30 cellular contexts compared by ENCODE assay signal in genomic region chr2:52794611-52795010, GRCh38.
"Had no signal": no experiment of that assay in that cellular context is flagged by ENCODE, and none has a peak within 500 bp of the region (broad histone marks: within the 10 kb centered on the region; RNA-seq: fewer than 3 reads in every experiment).

No MANE protein-coding gene starts in this region.

- DNase-seq: activated CD4-positive, alpha-beta memory T cell treated with anti-CD3 and anti-CD28 coated beads for 36 hours; activated CD4-positive, alpha-beta T cell treated with anti-CD3 and anti-CD28 coated beads for 36 hours; activated CD4-positive, alpha-beta T cell treated with anti-CD3 and anti-CD28 coated beads, Interleukin-2, amount 10 ng/mL, durations not matched to agents 24 days and 14 days; activated CD4-positive, CD25-positive, alpha-beta regulatory T cell; activated CD4-positive, CD25-positive, alpha-beta regulatory T cell treated with anti-CD3 and anti-CD28 coated beads, Interleukin-2, amount 50 U/mL, for 72 hours; activated CD8-positive, alpha-beta memory T cell treated with anti-CD3 and anti-CD28 coated beads, Interleukin-2, amount 10 ng/mL, durations not matched to agents 7 days and 5 days; activated CD8-positive, alpha-beta memory T cell treated with anti-CD3 and anti-CD28 coated beads, Interleukin-2, amount 50 U/mL, for 4 hours; activated CD8-positive, alpha-beta T cell treated with anti-CD3 and anti-CD28 coated beads, Interleukin-2, amount 10 ng/mL, durations not matched to agents 7 days and 5 days; activated effector memory CD4-positive, alpha-beta T cell treated with anti-CD3 and anti-CD28 coated beads, Interleukin-2, amount 50 U/mL, for 16 hours; activated naive CD4-positive, alpha-beta T cell treated with anti-CD3 and anti-CD28 coated beads for 36 hours; activated naive CD8-positive, alpha-beta T cell treated with anti-CD3 and anti-CD28 coated beads for 36 hours; activated naive CD8-positive, alpha-beta T cell treated with anti-CD3 and anti-CD28 coated beads, Interleukin-2, amount 50 U/mL, for 24 hours; activated T-cell treated with anti-CD3 and anti-CD28 coated beads, Interleukin-2, amount 50 U/mL, for 1 hour; activated T-cell treated with anti-CD3 and anti-CD28 coated beads, Interleukin-2, amount 50 U/mL, for 48 hours; amygdala; aorta; body of pancreas; central memory CD4-positive, alpha-beta T cell; cerebellar nuclear complex; dorsolateral prefrontal cortex; effector memory CD4-positive, alpha-beta T cell; endodermal cell; foreskin fibroblast; head of caudate nucleus; T-helper 1 cell; T-helper 17 cell; T1000 had no signal

- H3K27ac ChIP-seq: adrenal gland, body of pancreas, coronary artery, dorsolateral prefrontal cortex had no signal

- H3K4me3 ChIP-seq: adrenal gland, body of pancreas, coronary artery, dorsolateral prefrontal cortex had no signal

- ATAC-seq: activated CD4-positive, alpha-beta T cell treated with anti-CD3 and anti-CD28 coated beads for 36 hours; activated CD8-positive, alpha-beta memory T cell treated with anti-CD3 and anti-CD28 coated beads, Interleukin-2, amount 10 ng/mL, durations not matched to agents 7 days and 5 days; activated CD8-positive, alpha-beta T cell treated with anti-CD3 and anti-CD28 coated beads, Interleukin-2, amount 10 ng/mL, durations not matched to agents 7 days and 5 days; activated naive CD8-positive, alpha-beta T cell treated with anti-CD3 and anti-CD28 coated beads, Interleukin-2, amount 50 U/mL, for 24 hours; body of pancreas; esophagus mucosa; T-helper 17 cell had no signal

- H3K9me3 ChIP-seq: adrenal gland, body of pancreas had no signal

- H3K27me3 ChIP-seq: adrenal gland, body of pancreas, dorsolateral prefrontal cortex had no signal

- H3K36me3 ChIP-seq: adrenal gland had no signal

- H3K4me1 ChIP-seq: adrenal gland, body of pancreas had no signal
